In the genomic region with DNA sequence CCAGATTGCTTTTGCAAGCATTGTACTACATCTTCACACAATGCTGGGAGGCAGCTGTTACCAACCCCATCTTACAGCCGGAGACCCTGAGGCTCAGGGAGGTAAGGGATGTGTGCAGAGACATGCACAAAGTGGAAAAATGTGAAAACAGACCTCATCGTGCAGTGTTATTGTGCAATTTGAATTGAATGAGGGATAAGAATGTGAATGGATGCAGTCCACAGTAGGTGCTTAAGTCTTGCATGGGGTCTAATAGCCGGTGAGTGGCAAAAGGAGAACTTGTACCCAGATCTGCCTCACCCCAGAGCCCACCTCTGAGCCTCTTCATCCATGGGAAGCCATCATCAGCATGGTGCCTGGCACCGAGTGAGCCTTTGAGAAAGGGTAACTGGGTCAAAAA, we compare ENCODE assay signal across 17 cellular contexts. TPM values are rescaled to one million over a fixed set of nuclear protein-coding genes. Genes with fewer than 3 reads are reported as not detected.
DNase-seq lines count a peak whose midpoint lies in the region; ATAC-seq, FAIRE-seq and TF ChIP-seq lines count a peak whose summit lies in the region.
"Had no signal": no experiment of that assay in that cellular context is flagged by ENCODE, and none has a peak within 500 bp of the region (broad histone marks: within the 10 kb centered on the region; RNA-seq: fewer than 3 reads in every experiment).

No MANE protein-coding gene starts in this region.

- H3K14ac ChIP-seq in H1 (ENCODE audit: insufficient read length) (no peak overlapping the region), trophoblast cell (ENCODE audit: low read length) (no peak overlapping the region)

- H4K20me1 ChIP-seq in HepG2 (ENCODE audit: insufficient read depth, low read length) (no peaks in the 10 kb centered on the region; the same call in 1 of the 2 replicates), H1 (replicated peaks in 1 of 2; ENCODE audit: control insufficient read depth in 1 of 2, insufficient read depth in 2 of 2, low read length in 2 of 2) (peaks cover 0 to 3% of the 10 kb centered on the region in 2 experiments)

- in situ Hi-C loops in HepG2 (cut with HindIII; ENCODE audit: extremely low pct_ligation_motif_present, low pct_unique_long_range_greater_than_20kb): no loop called here

- H2BK5ac ChIP-seq in H1 (ENCODE audit: low read depth, low read length): no peak overlapping the region
- H2BK5ac ChIP-seq in trophoblast cell (ENCODE audit: low read depth, low read length, poor library complexity): no peak overlapping the region

- no peak for FAIRE-seq in HepG2 (lab: Jason Lieb, UNC)
- no peak for FAIRE-seq in H1 (lab: Jason Lieb, UNC)

- no peak overlapping the region for H3K27ac ChIP-seq in HepG2 (ENCODE audit: extremely low read length, insufficient read depth, low read length)
- H3K27ac ChIP-seq in right lobe of liver: no peak overlapping the region
- no peak overlapping the region for H3K27ac ChIP-seq in H1 (ENCODE audit: low read depth, low read length)
- no peak overlapping the region for H3K27ac ChIP-seq in trophoblast cell (ENCODE audit: low read depth, low read length)
- H3K27ac ChIP-seq in tibial nerve: no peak overlapping the region
- H3K27ac ChIP-seq: GM23248 had no signal

- H3K23ac ChIP-seq in H1 (ENCODE audit: insufficient read length) (no peak overlapping the region), trophoblast cell (ENCODE audit: low read length) (peak overlapping the region; percentile 46)

- H3K36me3 ChIP-seq in HepG2 (replicated peaks in 1 of 2; ENCODE audit: control insufficient read depth in 1 of 2, insufficient read depth in 2 of 2, low read length in 2 of 2) (no peaks in the 10 kb centered on the region), right lobe of liver (no peaks in the 10 kb centered on the region), H1 (ENCODE audit: control insufficient read depth in 2 of 4, insufficient read depth in 4 of 4, low read length in 3 of 4) (no peaks in the 10 kb centered on the region), trophoblast cell (ENCODE audit: control insufficient read depth in 1 of 2, insufficient read depth in 2 of 2, low read length in 2 of 2) (no peaks in the 10 kb centered on the region), tibial nerve (no peaks in the 10 kb centered on the region)

- ATAC-seq in HepG2: no peak
- ATAC-seq in right lobe of liver: no peak
- ATAC-seq in HG03457 (IDR thresholded peaks at IDR 0.05; ENCODE audit: unreplicated experiment): no peak
- no peak for ATAC-seq in GM21381 (IDR thresholded peaks at IDR 0.05; ENCODE audit: unreplicated experiment)

- H2AFZ ChIP-seq in HepG2 (ENCODE audit: low read length): no peak overlapping the region
- no peak overlapping the region for H2AFZ ChIP-seq in H1 (ENCODE audit: low read length)
- H2AFZ ChIP-seq in trophoblast cell (ENCODE audit: insufficient read depth, low read length, poor library complexity): no peak overlapping the region
- H2AFZ ChIP-seq: GM23248 had no signal

- H3K4ac ChIP-seq in H1 (replicated peaks; ENCODE audit: insufficient read length, low read depth, low read length) (no peak overlapping the region), trophoblast cell (ENCODE audit: low read depth, low read length) (no peak overlapping the region)

- H3K4me2 ChIP-seq in HepG2 (ENCODE audit: low read depth, low read length) (no peak overlapping the region), H1 (ENCODE audit: insufficient read depth in 1 of 2, low read depth in 2 of 2, low read length in 2 of 2) (no peak overlapping the region), trophoblast cell (ENCODE audit: low read length) (no peak overlapping the region)

- H4K91ac ChIP-seq in H1 (replicated peaks; ENCODE audit: insufficient read length, low read length) (no peak overlapping the region), trophoblast cell (ENCODE audit: low read depth, low read length) (no peak overlapping the region)

- H3K56ac ChIP-seq in H1 (replicated peaks; ENCODE audit: insufficient read length, low read depth, low read length): no peak overlapping the region

- H2BK15ac ChIP-seq in H1 (ENCODE audit: low read length): no peak overlapping the region

- no peak for TF ChIP-seq POLR2A in HepG2 (IDR thresholded peaks at IDR 0.05; ENCODE audit: insufficient read depth in 1 of 2, low read depth in 2 of 2, low read length in 2 of 2)
- no peak for TF ChIP-seq POLR2A in right lobe of liver (IDR thresholded peaks at IDR 0.05)
- TF ChIP-seq POLR2A in H1 (IDR thresholded peaks at IDR 0.05; ENCODE audit: control extremely low read depth in 1 of 2, low read depth in 2 of 2, low read length in 2 of 2): no peak
- no peak for TF ChIP-seq POLR2A in tibial nerve (IDR thresholded peaks at IDR 0.05)

- intact Hi-C loops in HepG2 (cut with micrococcal nuclease; ENCODE audit: unreplicated experiment): no loop called here
- intact Hi-C loops in right lobe of liver (cut with DNase I): loop anchor here in 1 of 2 donors (10.0 kb wide), 1 partner anchor 161 kb away; no protein-coding TSS in a partner anchor

- BruUV-seq in HepG2 (replicated peaks; lab: Mats Ljungman, UMichigan): no TSS peak

- peaks cover 6% of the 10 kb centered on the region; the same call in 1 of the 2 replicates for H3K4me1 ChIP-seq in HepG2 (ENCODE audit: insufficient read depth, low read length)
- H3K4me1 ChIP-seq in right lobe of liver: peaks cover 0 to 7% (median 3%) of the 10 kb centered on the region in 4 donors
- peaks cover 0 to 4% (median 2%) of the 10 kb centered on the region in 4 experiments; a peak in 4 of 7 replicates for H3K4me1 ChIP-seq in H1 (replicated peaks in 1 of 4; ENCODE audit: control insufficient read depth in 3 of 4, insufficient read depth in 4 of 4, low read length in 3 of 4)
- H3K4me1 ChIP-seq in trophoblast cell (ENCODE audit: control insufficient read depth in 1 of 2, insufficient read depth in 2 of 2, low read length in 2 of 2): peaks cover 0 to 3% of the 10 kb centered on the region in 2 experiments
- H3K4me1 ChIP-seq in tibial nerve: peaks cover 0 to 10% (median 3%) of the 10 kb centered on the region in 4 donors

- 11% methylated on average over 4 of the region's 4 CpGs for WGBS in HepG2 (ENCODE audit: low lambda C conversion rate)
- WGBS in right lobe of liver (ENCODE audit: insufficient coverage, low coverage, low lambda C conversion rate, missing lambda C conversion rate): 63% methylated on average over 3 of the region's 4 CpGs
- whole genome bisulfite sequencing in H1 (ENCODE audit: extremely low coverage in 1 of 2, insufficient coverage in 1 of 2, insufficient read length in 1 of 2, insufficient replicate concordance in 2 of 2, low coverage in 1 of 2, low lambda C conversion rate in 2 of 2, missing lambda C conversion rate in 1 of 2), 2 experiments: 90% methylated on average over 4 of the region's 4 CpGs; no CpG with 5 or more reads in 1 of the 2 experiments
- no CpG with 5 or more reads among the region's 4 CpGs for WGBS in trophoblast cell (ENCODE audit: extremely low coverage, insufficient coverage, insufficient read length)
- WGBS in tibial nerve, 2 donors: 59 to 74% methylated on average over 4 of the region's 4 CpGs

- H2BK12ac ChIP-seq in H1 (ENCODE audit: low read depth, low read length) (peak overlapping the region; percentile 17; the same call in 1 of the 2 replicates), trophoblast cell (ENCODE audit: low read length) (no peak overlapping the region)

- POLR2A ChIA-PET in HepG2 (lab: Yijun Ruan, JAX) (no interaction called here), H1 (lab: Charles Lee; ENCODE audit: partially characterized antibody) (interaction anchor here (0.8 to 1.5 kb wide), 2 partner anchors 84 to 184 kb away, joined by 3 to 4 read pairs; no protein-coding TSS in a partner anchor)

- H2BK120ac ChIP-seq in H1 (replicated peaks; ENCODE audit: low read depth, low read length) (no peak overlapping the region), trophoblast cell (ENCODE audit: insufficient read depth, low read length, poor library complexity) (no peak overlapping the region)

- H3K9me3 ChIP-seq in HepG2 (ENCODE audit: low read length) (no peaks in the 10 kb centered on the region), right lobe of liver (no peaks in the 10 kb centered on the region), H1 (ENCODE audit: insufficient read depth in 2 of 2, low read depth in 1 of 2, low read length in 1 of 2) (no peaks in the 10 kb centered on the region), trophoblast cell (ENCODE audit: insufficient read depth, low read depth, low read length) (no peaks in the 10 kb centered on the region), tibial nerve (peaks cover 0 to 5% (median 0%) of the 10 kb centered on the region in 4 donors)

- no peak overlapping the region for H3K4me3 ChIP-seq in HepG2 (replicated peaks in 1 of 3; ENCODE audit: insufficient read depth in 1 of 3, low read depth in 2 of 3, low read length in 3 of 3)
- no peak overlapping the region for H3K4me3 ChIP-seq in right lobe of liver
- H3K4me3 ChIP-seq in H1 (ENCODE audit: extremely low read depth in 1 of 4, insufficient read depth in 2 of 4, low read depth in 3 of 4, low read length in 4 of 4): no peak overlapping the region
- H3K4me3 ChIP-seq in trophoblast cell (ENCODE audit: low read depth, low read length): no peak overlapping the region
- H3K4me3 ChIP-seq in tibial nerve: no peak overlapping the region
- H3K4me3 ChIP-seq: GM23248 had no signal

- H3K79me2 ChIP-seq in HepG2 (ENCODE audit: insufficient read depth, low read length): no peaks in the 10 kb centered on the region
- no peaks in the 10 kb centered on the region for H3K79me2 ChIP-seq in H1 (ENCODE audit: control insufficient read depth in 1 of 2, insufficient read depth in 2 of 2, low read length in 2 of 2)
- H3K79me2 ChIP-seq in trophoblast cell (ENCODE audit: control insufficient read depth, insufficient read depth, low read length, poor library complexity): peaks cover 2% of the 10 kb centered on the region

- no peak for DNase-seq in HepG2 (ENCODE audit: low spot score)
- no peak for DNase-seq in right lobe of liver
- no peak for DNase-seq in H1 (ENCODE audit: low read depth in 1 of 2, low spot score in 2 of 2)
- no peak for DNase-seq in trophoblast cell
- no peak for DNase-seq in tibial nerve (ENCODE audit: low spot score in 2 of 2)
- DNase-seq: 8988T; AML-193; C1 segment of cervical spinal cord; Calu3; CD4-positive, alpha-beta T cell; DMS 273 treated with DMSO at 0.1 percent for 48 hours; GM23248; H9 had no signal

- no peak for TF ChIP-seq CTCF in HepG2 (CRISPR knock-in tag; IDR thresholded peaks at IDR 0.05)
- no peak for TF ChIP-seq CTCF in right lobe of liver (IDR thresholded peaks at IDR 0.05)
- no peak for TF ChIP-seq CTCF in H1 (IDR thresholded peaks at IDR 0.05; ENCODE audit: control extremely low read depth in 1 of 3, insufficient read depth in 1 of 3, low read depth in 1 of 3, low read length in 3 of 3)
- no peak for TF ChIP-seq CTCF in tibial nerve (IDR thresholded peaks at IDR 0.05)

- TF ChIP-seq EP300 in HepG2 (IDR thresholded peaks at IDR 0.05; ENCODE audit: low read depth in 2 of 2, low read length in 2 of 2) (no peak), HepG2 (CRISPR knock-in tag; IDR thresholded peaks at IDR 0.05; ENCODE audit: borderline replicate concordance) (no peak), H1 (IDR thresholded peaks at IDR 0.05; ENCODE audit: borderline replicate concordance in 1 of 2, low read depth in 2 of 2, low read length in 2 of 2) (no peak), tibial nerve (IDR thresholded peaks at IDR 0.05) (no peak)

- H3K9ac ChIP-seq in HepG2 (ENCODE audit: insufficient read depth, low read depth, low read length): no peak overlapping the region
- no peak overlapping the region for H3K9ac ChIP-seq in H1 (replicated peaks in 1 of 4; ENCODE audit: extremely low read depth in 1 of 4, low read depth in 3 of 4, low read length in 3 of 4)
- no peak overlapping the region for H3K9ac ChIP-seq in trophoblast cell (ENCODE audit: low read length)
- H3K9ac ChIP-seq: GM23248 had no signal

- no peaks in the 10 kb centered on the region for H3K79me1 ChIP-seq in H1 (ENCODE audit: low read depth, low read length)
- no peaks in the 10 kb centered on the region for H3K79me1 ChIP-seq in trophoblast cell (ENCODE audit: low read length)

- TF ChIP-seq RAD21 in HepG2 (CRISPR knock-in tag; IDR thresholded peaks at IDR 0.05): no peak
- no peak for TF ChIP-seq RAD21 in H1 (IDR thresholded peaks at IDR 0.05 in 1 of 2, conservative IDR thresholded peaks at IDR 0.05 in 1 of 2; ENCODE audit: low read depth in 2 of 2, low read length in 2 of 2)

- H4K12ac ChIP-seq in trophoblast cell (ENCODE audit: low read depth, low read length): no peak overlapping the region

- CTCF ChIA-PET in HepG2 (lab: Yijun Ruan, JAX; ENCODE audit: low intra/inter-chr PET ratio, low total read pairs) (interaction anchor here (1.2 kb wide), 1 partner anchor 164 kb away, joined by 6 read pairs; no protein-coding TSS in a partner anchor), H1 (lab: Charles Lee; ENCODE audit: partially characterized antibody) (interaction anchor here (1.0 to 4.1 kb wide), 9 partner anchors 10 to 208 kb away, joined by 3 to 15 read pairs (median 5); a partner anchor contains a TSS)

- no peak overlapping the region for H4K5ac ChIP-seq in H1 (ENCODE audit: insufficient read length, low read depth, low read length)

- no peak overlapping the region for H2BK20ac ChIP-seq in H1 (ENCODE audit: low read length)

- H3K18ac ChIP-seq in H1 (ENCODE audit: extremely low read depth, low read length) (no peak overlapping the region), trophoblast cell (ENCODE audit: low read length) (no peak overlapping the region)

- H3K27me3 ChIP-seq in HepG2 (ENCODE audit: control insufficient read depth in 1 of 2, insufficient read depth in 2 of 2, low read length in 2 of 2) (peaks cover 13 to 73% of the 10 kb centered on the region in 2 experiments; a peak in 4 of 5 replicates), right lobe of liver (peaks cover 0 to 7% of the 10 kb centered on the region in 2 donors), H1 (replicated peaks in 1 of 4; ENCODE audit: control insufficient read depth in 3 of 4, extremely low read depth in 1 of 4, insufficient read depth in 3 of 4, low read length in 3 of 4) (peaks cover 0 to 12% (median 9%) of the 10 kb centered on the region in 4 experiments; a peak in 6 of 7 replicates), trophoblast cell (ENCODE audit: insufficient read depth, low read length) (peaks cover 9% of the 10 kb centered on the region), tibial nerve (peaks cover 0 to 95% of the 10 kb centered on the region in 2 donors)

- H4K8ac ChIP-seq in H1 (ENCODE audit: extremely low read depth, insufficient read depth, low read length): no peak overlapping the region
- no peak overlapping the region for H4K8ac ChIP-seq in trophoblast cell (ENCODE audit: low read depth, low read length)

- H3K23me2 ChIP-seq in H1 (ENCODE audit: low read depth, low read length): no peaks in the 10 kb centered on the region

- H2AK5ac ChIP-seq in H1 (ENCODE audit: low read depth, low read length) (no peak overlapping the region), trophoblast cell (ENCODE audit: low read length) (no peak overlapping the region)

RNA-seq across cellular contexts. Expression of a gene that starts 42.1 kb away (rescaled TPM):
- not detected in 2 replicates for total RNA-seq in HepG2 (2016; rRNA removed; fragmentation: Illumina TruSeq; extraction: Trizol)
- not detected in 2 replicates for total RNA-seq in HepG2 (2016; cell fraction: cytosol; rRNA removed; fragmentation: Illumina TruSeq; extraction: Trizol; ENCODE audit: low read depth)
- total RNA-seq in HepG2 (2016; cell fraction: insoluble cytoplasmic fraction; rRNA removed; fragmentation: Illumina TruSeq; extraction: Trizol): 0.04 TPM in 1 of 2 replicates, not detected in the other
- not detected in 2 replicates for total RNA-seq in HepG2 (2016; cell fraction: membrane; rRNA removed; fragmentation: Illumina TruSeq; extraction: Trizol)
- not detected in 2 replicates for total RNA-seq in HepG2 (2016; cell fraction: nucleus; rRNA removed; fragmentation: Illumina TruSeq; extraction: Trizol)
- polyA plus RNA-seq in HepG2 (2011; rRNA removed): 0.03 TPM in 1 of 2 replicates, not detected in the other
- 0.06 TPM in 1 of 2 replicates, not detected in the other for polyA plus RNA-seq in HepG2 (2011; cell fraction: cytosol; rRNA removed)
- polyA plus RNA-seq in HepG2 (2011; cell fraction: nucleus; rRNA removed): not detected in 2 replicates
- polyA plus RNA-seq in HepG2 (2012): 0.05 TPM in 1 of 2 replicates, not detected in the other
- polyA plus RNA-seq in HepG2 (2016; cell fraction: cytosol; fragmentation: Illumina TruSeq; extraction: Trizol; ENCODE audit: low read depth): not detected in 2 replicates
- polyA plus RNA-seq in HepG2 (2016; cell fraction: insoluble cytoplasmic fraction; fragmentation: Illumina TruSeq; extraction: Trizol; ENCODE audit: low read depth): not detected in 2 replicates
- polyA plus RNA-seq in HepG2 (2016; cell fraction: membrane; fragmentation: Illumina TruSeq; extraction: Trizol; ENCODE audit: low read depth): not detected in 2 replicates
- not detected in 2 replicates for polyA plus RNA-seq in HepG2 (2016; cell fraction: nucleus; fragmentation: Illumina TruSeq; extraction: Trizol; ENCODE audit: insufficient read depth, low read depth)
- 0.70 TPM in 1 of 2 replicates, not detected in the other for polyA minus RNA-seq in HepG2 (2011; rRNA and poly(A)+ RNA removed; ENCODE audit: low replicate concordance)
- not detected in 2 replicates for polyA minus RNA-seq in HepG2 (2011; cell fraction: cytosol; rRNA and poly(A)+ RNA removed)
- not detected in 2 replicates for polyA minus RNA-seq in HepG2 (2011; cell fraction: nucleus; rRNA and poly(A)+ RNA removed)
- under 1 TPM in 2 of 6 experiments, not detected in 4; 0.05 to 0.62 TPM for total RNA-seq in right lobe of liver
- total RNA-seq in H1 (2021; fragmentation: NEBNext Ultra II Directional; extraction: Animal tissue kit (Norgen Biotek cat#: 25700)): 3.9 and 4.2 TPM in 2 replicates
- polyA plus RNA-seq in H1 (2011; rRNA removed): 2.3 and 4.2 TPM in 2 replicates
- polyA plus RNA-seq in H1 (2011; cell fraction: cytosol; rRNA removed): 1.8 TPM
- polyA plus RNA-seq in H1 (2011; cell fraction: nucleus; rRNA removed): 3.1 TPM
- polyA plus RNA-seq in H1 (2012, experiment 1 of 2): 1.6 to 2.4 TPM (median 2.0 TPM) in 4 replicates
- polyA plus RNA-seq in H1 (2012, experiment 2 of 2): 2.2 TPM
- 4.1 TPM for polyA plus RNA-seq in H1 (2013, experiment 1 of 2)
- polyA plus RNA-seq in H1 (2013, experiment 2 of 2): 4.2 TPM
- polyA minus RNA-seq in H1 (2011; rRNA and poly(A)+ RNA removed): 2.0 and 2.7 TPM in 2 replicates
- polyA minus RNA-seq in H1 (2011; cell fraction: cytosol; rRNA and poly(A)+ RNA removed): 2.1 TPM
- polyA minus RNA-seq in H1 (2011; cell fraction: nucleus; rRNA and poly(A)+ RNA removed): 2.5 TPM
- polyA plus RNA-seq in trophoblast cell (2013): 5.0 and 5.1 TPM in 2 replicates
- 10 to 100 TPM in 1 of 4 donors, 1 to 10 TPM in 2, under 1 TPM in 1; 0.42 to 13.2 (median 2.4) TPM for total RNA-seq in tibial nerve
- total RNA-seq: CD4-positive, alpha-beta T cell; GM23248 had no signal
- polyA plus RNA-seq: GM23248 had no signal

RNA-seq across cellular contexts. Expression of a gene that starts 50.6 kb away (rescaled TPM):
- not detected in 2 replicates for total RNA-seq in HepG2 (2016; rRNA removed; fragmentation: Illumina TruSeq; extraction: Trizol)
- not detected in 2 replicates for total RNA-seq in HepG2 (2016; cell fraction: cytosol; rRNA removed; fragmentation: Illumina TruSeq; extraction: Trizol; ENCODE audit: low read depth)
- total RNA-seq in HepG2 (2016; cell fraction: insoluble cytoplasmic fraction; rRNA removed; fragmentation: Illumina TruSeq; extraction: Trizol): not detected in 2 replicates
- total RNA-seq in HepG2 (2016; cell fraction: membrane; rRNA removed; fragmentation: Illumina TruSeq; extraction: Trizol): not detected in 2 replicates
- not detected in 2 replicates for total RNA-seq in HepG2 (2016; cell fraction: nucleus; rRNA removed; fragmentation: Illumina TruSeq; extraction: Trizol)
- polyA plus RNA-seq in HepG2 (2011; rRNA removed): not detected in 2 replicates
- not detected in 2 replicates for polyA plus RNA-seq in HepG2 (2011; cell fraction: cytosol; rRNA removed)
- not detected in 2 replicates for polyA plus RNA-seq in HepG2 (2011; cell fraction: nucleus; rRNA removed)
- polyA plus RNA-seq in HepG2 (2012): not detected in 2 replicates
- not detected in 2 replicates for polyA plus RNA-seq in HepG2 (2016; cell fraction: cytosol; fragmentation: Illumina TruSeq; extraction: Trizol; ENCODE audit: low read depth)
- polyA plus RNA-seq in HepG2 (2016; cell fraction: insoluble cytoplasmic fraction; fragmentation: Illumina TruSeq; extraction: Trizol; ENCODE audit: low read depth): not detected in 2 replicates
- polyA plus RNA-seq in HepG2 (2016; cell fraction: membrane; fragmentation: Illumina TruSeq; extraction: Trizol; ENCODE audit: low read depth): not detected in 2 replicates
- not detected in 2 replicates for polyA plus RNA-seq in HepG2 (2016; cell fraction: nucleus; fragmentation: Illumina TruSeq; extraction: Trizol; ENCODE audit: insufficient read depth, low read depth)
- polyA minus RNA-seq in HepG2 (2011; rRNA and poly(A)+ RNA removed; ENCODE audit: low replicate concordance): not detected in 2 replicates
- not detected in 2 replicates for polyA minus RNA-seq in HepG2 (2011; cell fraction: cytosol; rRNA and poly(A)+ RNA removed)
- not detected in 2 replicates for polyA minus RNA-seq in HepG2 (2011; cell fraction: nucleus; rRNA and poly(A)+ RNA removed)
- not detected for total RNA-seq in right lobe of liver
- 0.27 and 0.34 TPM in 2 replicates for total RNA-seq in H1 (2021; fragmentation: NEBNext Ultra II Directional; extraction: Animal tissue kit (Norgen Biotek cat#: 25700))
- 0.12 and 0.14 TPM in 2 replicates for polyA plus RNA-seq in H1 (2011; rRNA removed)
- 0.05 TPM for polyA plus RNA-seq in H1 (2011; cell fraction: cytosol; rRNA removed)
- polyA plus RNA-seq in H1 (2011; cell fraction: nucleus; rRNA removed): 0.57 TPM
- 0.21 to 0.36 TPM (median 0.32 TPM) in 4 replicates for polyA plus RNA-seq in H1 (2012, experiment 1 of 2)
- 0.25 TPM for polyA plus RNA-seq in H1 (2012, experiment 2 of 2)
- 0.59 TPM for polyA plus RNA-seq in H1 (2013, experiment 1 of 2)
- polyA plus RNA-seq in H1 (2013, experiment 2 of 2): 0.55 TPM
- polyA minus RNA-seq in H1 (2011; rRNA and poly(A)+ RNA removed): 0.05 and 0.06 TPM in 2 replicates
- 0.44 TPM for polyA minus RNA-seq in H1 (2011; cell fraction: cytosol; rRNA and poly(A)+ RNA removed)
- polyA minus RNA-seq in H1 (2011; cell fraction: nucleus; rRNA and poly(A)+ RNA removed): 0.30 TPM
- polyA plus RNA-seq in trophoblast cell (2013): not detected in 2 replicates
- total RNA-seq in tibial nerve: not detected
- total RNA-seq: Calu3; CD4-positive, alpha-beta T cell; Daoy; GM23248; H9; HT1080 had no signal
- polyA plus RNA-seq: GM23248 had no signal
